ENCODE assay signal across 18 cellular contexts in genomic region chr17:19332371-19333131, GRCh38. TPM values are rescaled to one million over a fixed set of nuclear protein-coding genes. Genes with fewer than 3 reads are reported as not detected.
A peak's percentile ranks its signal among the peaks of the same experiment; 100 is the strongest.
DNase-seq lines count a peak whose midpoint lies in the region; ATAC-seq and TF ChIP-seq lines count a peak whose summit lies in the region.
"Had no signal": no experiment of that assay in that cellular context is flagged by ENCODE, and none has a peak within 500 bp of the region (broad histone marks: within the 10 kb centered on the region; RNA-seq: fewer than 3 reads in every experiment).

No MANE protein-coding gene starts in this region.

- no peak overlapping the region for H3K4me3 Mint-ChIP-seq in brain
- H3K4me3 Mint-ChIP-seq: dendritic cell treated with granulocyte-macrophage colony-stimulating factor and Interleukin-4, amounts not matched to agents 40 ng/mL and 50 ng/mL, for 4 days; T-helper 17 cell had no signal

- H3K36me3 Mint-ChIP-seq in brain: peaks cover 39% of the 10 kb centered on the region

- DNase-seq in activated CD4-positive, alpha-beta T cell treated with anti-CD3 and anti-CD28 coated beads, Interleukin-2, amount 50 U/mL, for 48 hours: peak; percentile 12 to 18
- no peak for DNase-seq in activated CD4-positive, alpha-beta T cell treated with anti-CD3 and anti-CD28 coated beads for 4 hours
- DNase-seq in GM20000 (ENCODE audit: low spot score): peak; percentile 24
- peak; percentile 61 for DNase-seq in sigmoid colon
- DNase-seq in SIG-M5 (lab: John Stamatoyannopoulos, UW): no peak
- no peak for DNase-seq in T1000 (lab: John Stamatoyannopoulos, UW)
- DNase-seq: anterior cingulate cortex, esophagus squamous epithelium, GDM1, kidney glomerular epithelial cell, NCI-H187 treated with DMSO at 0.1 percent for 48 hours, NCI-H526 treated with DMSO at 0.1 percent for 48 hours, T-helper 17 cell had no signal

- peaks cover 0 to 34% (median 5%) of the 10 kb centered on the region in 4 donors for H3K4me1 ChIP-seq in sigmoid colon

- no peak overlapping the region for H3K27ac ChIP-seq in sigmoid colon
- H3K27ac ChIP-seq: esophagus squamous epithelium had no signal

- TF ChIP-seq POLR2A in sigmoid colon (IDR thresholded peaks at IDR 0.05): no peak

- intact Hi-C loops in sigmoid colon (cut with DNase I): no loop called here

- H3K4me3 ChIP-seq in sigmoid colon: no peak overlapping the region
- H3K4me3 ChIP-seq: esophagus squamous epithelium had no signal

- peaks cover 2% of the 10 kb centered on the region for H3K27me3 Mint-ChIP-seq in brain
- H3K27me3 Mint-ChIP-seq: progenitor cell of endocrine pancreas had no signal

- no peaks in the 10 kb centered on the region for H3K9me3 Mint-ChIP-seq in brain
- H3K9me3 Mint-ChIP-seq: dendritic cell treated with granulocyte-macrophage colony-stimulating factor and Interleukin-4, amounts not matched to agents 40 ng/mL and 50 ng/mL, for 4 days had no signal

- peaks cover 4 to 44% (median 6%) of the 10 kb centered on the region in 4 donors for H3K36me3 ChIP-seq in sigmoid colon

- no peaks in the 10 kb centered on the region for H3K27me3 ChIP-seq in sigmoid colon
- H3K27me3 ChIP-seq: esophagus squamous epithelium had no signal

- H3K9me3 ChIP-seq in sigmoid colon: no peaks in the 10 kb centered on the region
- H3K9me3 ChIP-seq: Caco-2, esophagus squamous epithelium had no signal

- TF ChIP-seq CTCF in GM20000 (IDR thresholded peaks at IDR 0.05; ENCODE audit: extremely low read depth, missing control alignments): no peak
- TF ChIP-seq CTCF in brain (conservative IDR thresholded peaks at IDR 0.05): no peak
- no peak for TF ChIP-seq CTCF in sigmoid colon (IDR thresholded peaks at IDR 0.05)

- WGBS in sigmoid colon, 2 donors: 90 to 91% methylated on average over 6 of the region's 6 CpGs

- TF ChIP-seq EP300 in sigmoid colon (IDR thresholded peaks at IDR 0.05): no peak

- no peak for ATAC-seq in GM21528 (IDR thresholded peaks at IDR 0.05; ENCODE audit: low FRiP score, unreplicated experiment)
- ATAC-seq: T-helper 17 cell had no signal

- peaks cover 35% of the 10 kb centered on the region for H3K4me1 Mint-ChIP-seq in brain

- peak overlapping the region in 4 of 5 experiments; percentile 7 to 67 (median 26) for H3K27ac Mint-ChIP-seq in brain
- H3K27ac Mint-ChIP-seq: dendritic cell treated with granulocyte-macrophage colony-stimulating factor and Interleukin-4, amounts not matched to agents 40 ng/mL and 50 ng/mL, for 4 days; T-helper 17 cell had no signal

RNA-seq across cellular contexts. Expression of gene B9D1, which starts 30.0 kb away (rescaled TPM):
- polyA plus RNA-seq in brain (ENCODE audit: insufficient read depth, low read depth, low replicate concordance) (46.8 TPM), sigmoid colon (10 to 100 TPM in 1 of 3 donors, 1 to 10 TPM in 2; 6.6 to 12.1 (median 6.9) TPM)
- 10 to 100 TPM; 15.2 to 22.4 (median 16.0) TPM for total RNA-seq in sigmoid colon

RNA-seq across cellular contexts. Expression of gene MAPK7, which starts 45.7 kb away (rescaled TPM):
- polyA plus RNA-seq in brain (ENCODE audit: insufficient read depth, low read depth, low replicate concordance) (38.3 TPM), sigmoid colon (10 to 100 TPM; 18.3 to 35.9 (median 22.8) TPM)
- 10 to 100 TPM; 22.4 to 45.7 (median 29.5) TPM for total RNA-seq in sigmoid colon

RNA-seq across cellular contexts. Expression of gene MFAP4, which starts 54.4 kb away (rescaled TPM):
- 30.0 TPM for polyA plus RNA-seq in brain (ENCODE audit: insufficient read depth, low read depth, low replicate concordance)
- total RNA-seq in sigmoid colon: 100 to 1,000 TPM; 189 to 324 (median 195) TPM
- 10 to 100 TPM in 2 of 3 donors, 1 to 10 TPM in 1; 9.9 to 52.2 (median 42.0) TPM for polyA plus RNA-seq in sigmoid colon
- total RNA-seq: Caco-2, T-helper 17 cell had no signal

Comparison
In these comparisons a context has a peak if more than half of its experiments do, and no peak if none do; other contexts are left out.
1. DNase-seq: peak in activated CD4-positive, alpha-beta T cell treated with anti-CD3 and anti-CD28 coated beads, Interleukin-2, amount 50 U/mL, for 48 hours (2 of 2), GM20000 (single experiment) and sigmoid colon (single experiment); none in activated CD4-positive, alpha-beta T cell treated with anti-CD3 and anti-CD28 coated beads for 4 hours (0 of 2), SIG-M5 (single experiment) and T1000 (single experiment).